19 cellular contexts compared by ENCODE assay signal in the genomic region with DNA sequence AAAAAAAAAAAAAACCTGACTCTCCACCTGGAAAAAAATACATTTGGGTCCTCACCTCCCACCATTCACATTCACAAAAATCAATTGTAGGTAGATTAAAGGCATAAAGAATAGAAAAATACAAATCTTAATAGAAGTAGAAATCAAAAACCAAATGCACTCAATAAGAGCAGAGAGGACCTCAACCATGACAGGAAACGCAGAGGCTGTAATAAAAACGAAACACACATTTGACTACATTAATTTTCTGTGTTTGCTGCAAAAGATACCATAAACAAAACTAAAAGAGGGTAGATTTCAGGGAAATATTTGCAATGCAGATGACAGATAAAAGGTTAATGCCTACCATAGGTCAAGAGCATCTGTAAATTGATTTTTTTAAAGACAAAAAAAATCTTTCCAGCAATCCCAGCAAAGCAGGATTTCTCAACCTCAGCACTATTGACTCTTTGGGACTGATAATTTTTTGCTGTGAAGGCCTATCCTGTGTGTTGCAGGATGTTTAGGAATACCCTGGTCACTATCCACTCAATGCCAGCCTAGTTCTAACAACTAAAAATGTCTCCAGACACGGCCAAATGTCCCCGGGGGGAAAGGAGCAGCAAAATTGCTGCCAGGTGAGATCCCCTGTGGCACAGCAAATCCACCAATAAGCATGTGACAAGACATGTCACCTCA. TPM values are rescaled to one million over a fixed set of nuclear protein-coding genes. Genes with fewer than 3 reads are reported as not detected.
DNase-seq lines count a peak whose midpoint lies in the region; ATAC-seq, FAIRE-seq and TF ChIP-seq lines count a peak whose summit lies in the region.
"Had no signal": no experiment of that assay in that cellular context is flagged by ENCODE, and none has a peak within 500 bp of the region (broad histone marks: within the 10 kb centered on the region; RNA-seq: fewer than 3 reads in every experiment).

No MANE protein-coding gene starts in this region.

- no peaks in the 10 kb centered on the region for H3K9me3 Mint-ChIP-seq in activated CD4-positive, alpha-beta T cell treated with anti-CD3 and anti-CD28 coated beads for 36 hours (ENCODE audit: low read depth)
- H3K9me3 Mint-ChIP-seq in activated CD4-positive, alpha-beta T cell treated with anti-CD3 and anti-CD28 coated beads, Interleukin-2, amount 10 ng/mL, durations not matched to agents 7 days and 5 days: no peaks in the 10 kb centered on the region
- H3K9me3 Mint-ChIP-seq: GM23338 had no signal

- H3K36me3 Mint-ChIP-seq in activated CD4-positive, alpha-beta T cell treated with anti-CD3 and anti-CD28 coated beads for 36 hours (ENCODE audit: low read depth): no peaks in the 10 kb centered on the region
- H3K36me3 Mint-ChIP-seq in activated CD4-positive, alpha-beta T cell treated with anti-CD3 and anti-CD28 coated beads, Interleukin-2, amount 10 ng/mL, durations not matched to agents 7 days and 5 days (ENCODE audit: low read depth): peaks cover 21% of the 10 kb centered on the region

- H4K20me1 ChIP-seq in DOHH2 (ENCODE audit: control insufficient read depth, insufficient read depth, low read depth, low read length): no peaks in the 10 kb centered on the region
- H4K20me1 ChIP-seq in osteoblast (ENCODE audit: insufficient read depth, low read length): no peaks in the 10 kb centered on the region

- H3K9me2 ChIP-seq in DOHH2 (replicated peaks; ENCODE audit: control insufficient read depth, low read length): no peaks in the 10 kb centered on the region

- 0 out of 2 replicates have a peak, but pooled peaks cover 6% of the 10 kb centered on the region for H3K27me3 ChIP-seq in DOHH2 (ENCODE audit: control insufficient read depth, low read length)
- no peaks in the 10 kb centered on the region for H3K27me3 ChIP-seq in ascending aorta
- peaks cover 8% of the 10 kb centered on the region for H3K27me3 ChIP-seq in osteoblast (ENCODE audit: insufficient read depth, low read length)

- H3K4me3 Mint-ChIP-seq in activated CD4-positive, alpha-beta T cell treated with anti-CD3 and anti-CD28 coated beads for 36 hours: no peak overlapping the region
- no peak overlapping the region for H3K4me3 Mint-ChIP-seq in activated CD4-positive, alpha-beta T cell treated with anti-CD3 and anti-CD28 coated beads, Interleukin-2, amount 10 ng/mL, durations not matched to agents 7 days and 5 days
- H3K4me3 Mint-ChIP-seq: CD14-positive monocyte, GM23338 had no signal

- CTCF ChIA-PET in activated CD4-positive, alpha-beta T cell treated with anti-CD3 and anti-CD28 coated beads for 36 hours (lab: Charles Lee): interaction anchor here (1.4 kb wide), 1 partner anchor 17 kb away, joined by 4 read pairs; no protein-coding TSS in a partner anchor
- CTCF ChIA-PET in activated CD4-positive, alpha-beta T cell treated with anti-CD3 and anti-CD28 coated beads, Interleukin-2, amount 10 ng/mL, durations not matched to agents 7 days and 5 days (lab: Charles Lee): no interaction called here

- DNase-seq in activated CD4-positive, alpha-beta T cell treated with anti-CD3 and anti-CD28 coated beads for 36 hours: no peak
- no peak for DNase-seq in activated CD4-positive, alpha-beta T cell treated with anti-CD3 and anti-CD28 coated beads, Interleukin-2, amount 10 ng/mL, durations not matched to agents 7 days and 5 days
- DNase-seq in ascending aorta (ENCODE audit: low spot score in 2 of 2) (no peak), osteoblast (ENCODE audit: insufficient read length, low spot score, missing footprints) (peak; percentile 21), 8988T (no peak), D721Med (ENCODE audit: insufficient read length, low spot score) (no peak), RKO (ENCODE audit: low spot score) (no peak)
- DNase-seq: Caco-2, NCI-H1436 treated with DMSO at 0.1 percent for 48 hours, NCI-H2227 treated with DMSO at 0.1 percent for 48 hours, PC-3 had no signal

- peak overlapping the region; percentile 29 for H3K27ac Mint-ChIP-seq in activated CD4-positive, alpha-beta T cell treated with anti-CD3 and anti-CD28 coated beads for 36 hours
- no peak overlapping the region for H3K27ac Mint-ChIP-seq in activated CD4-positive, alpha-beta T cell treated with anti-CD3 and anti-CD28 coated beads, Interleukin-2, amount 10 ng/mL, durations not matched to agents 7 days and 5 days
- H3K27ac Mint-ChIP-seq: GM23338 had no signal

- H3K4me2 ChIP-seq in DOHH2 (ENCODE audit: low read length): peak overlapping the region; percentile 52
- H3K4me2 ChIP-seq in osteoblast (ENCODE audit: insufficient read depth, low read length): no peak overlapping the region
- H3K4me2 ChIP-seq: GM23338 had no signal

- no peak for FAIRE-seq in D721Med (lab: Jason Lieb, UNC)
- FAIRE-seq: A204.1, GM12892 had no signal

- H3K27me3 Mint-ChIP-seq in activated CD4-positive, alpha-beta T cell treated with anti-CD3 and anti-CD28 coated beads for 36 hours: no peaks in the 10 kb centered on the region
- no peaks in the 10 kb centered on the region for H3K27me3 Mint-ChIP-seq in activated CD4-positive, alpha-beta T cell treated with anti-CD3 and anti-CD28 coated beads, Interleukin-2, amount 10 ng/mL, durations not matched to agents 7 days and 5 days

- POLR2A ChIA-PET in activated CD4-positive, alpha-beta T cell treated with anti-CD3 and anti-CD28 coated beads for 36 hours (lab: Charles Lee): no interaction called here
- POLR2A ChIA-PET in activated CD4-positive, alpha-beta T cell treated with anti-CD3 and anti-CD28 coated beads, Interleukin-2, amount 10 ng/mL, durations not matched to agents 7 days and 5 days (lab: Charles Lee): no interaction called here

- no peaks in the 10 kb centered on the region for H3K79me2 ChIP-seq in DOHH2 (ENCODE audit: control insufficient read depth, low read length)
- no peaks in the 10 kb centered on the region for H3K79me2 ChIP-seq in osteoblast (ENCODE audit: insufficient read depth, low read length)

- H3K4me1 Mint-ChIP-seq in activated CD4-positive, alpha-beta T cell treated with anti-CD3 and anti-CD28 coated beads for 36 hours: peaks cover 10% of the 10 kb centered on the region
- peaks cover 13% of the 10 kb centered on the region for H3K4me1 Mint-ChIP-seq in activated CD4-positive, alpha-beta T cell treated with anti-CD3 and anti-CD28 coated beads, Interleukin-2, amount 10 ng/mL, durations not matched to agents 7 days and 5 days

- H2AFZ ChIP-seq in osteoblast (ENCODE audit: low read length): no peak overlapping the region

- H3K27ac ChIP-seq in DOHH2 (ENCODE audit: low read depth, low read length) (no peak overlapping the region), ascending aorta (peak overlapping the region; percentile 42 to 85), osteoblast (ENCODE audit: low read depth, low read length) (no peak overlapping the region)
- H3K27ac ChIP-seq: SK-N-MC had no signal

- H3K4me1 ChIP-seq in DOHH2 (ENCODE audit: control insufficient read depth, low read length): peaks cover 63% of the 10 kb centered on the region
- peaks cover 9 to 40% of the 10 kb centered on the region in 2 donors for H3K4me1 ChIP-seq in ascending aorta
- no peaks in the 10 kb centered on the region for H3K4me1 ChIP-seq in osteoblast (ENCODE audit: insufficient read depth, low read length)
- H3K4me1 ChIP-seq: Caco-2 had no signal

- H3K9me3 ChIP-seq in DOHH2 (ENCODE audit: control insufficient read depth, insufficient read depth, low read length) (no peaks in the 10 kb centered on the region), ascending aorta (no peaks in the 10 kb centered on the region), osteoblast (ENCODE audit: low read depth, low read length) (no peaks in the 10 kb centered on the region)
- H3K9me3 ChIP-seq: Caco-2 had no signal

- H3K36me3 ChIP-seq in DOHH2 (ENCODE audit: control insufficient read depth, low read length): no peaks in the 10 kb centered on the region
- H3K36me3 ChIP-seq in ascending aorta: no peaks in the 10 kb centered on the region
- H3K36me3 ChIP-seq in osteoblast (ENCODE audit: insufficient read depth, low read length): no peaks in the 10 kb centered on the region

- TF ChIP-seq CTCF in DOHH2 (IDR thresholded peaks at IDR 0.05; ENCODE audit: low read depth, low read length, poor library complexity, severe bottlenecking): no peak
- TF ChIP-seq CTCF in ascending aorta (IDR thresholded peaks at IDR 0.05): no peak
- TF ChIP-seq CTCF in osteoblast (IDR thresholded peaks at IDR 0.05; ENCODE audit: extremely low read depth, low read depth, low read length): no peak
- no peak for TF ChIP-seq CTCF in D721Med (IDR thresholded peaks at IDR 0.05; ENCODE audit: insufficient read depth, missing control alignments)

- H3K4me3 ChIP-seq in DOHH2 (ENCODE audit: low read length) (peak overlapping the region; percentile 40), ascending aorta (no peak overlapping the region), osteoblast (ENCODE audit: insufficient read depth, low read length) (no peak overlapping the region)
- H3K4me3 ChIP-seq: GM23338, SK-N-MC had no signal

- intact Hi-C loops in activated CD4-positive, alpha-beta T cell treated with anti-CD3 and anti-CD28 coated beads for 36 hours (cut with DNase I, micrococcal nuclease): no loop called here
- intact Hi-C loops in ascending aorta (cut with DNase I): no loop called here

- ATAC-seq in activated CD4-positive, alpha-beta T cell treated with anti-CD3 and anti-CD28 coated beads for 36 hours: no peak
- ATAC-seq: GM23338, PC-3 had no signal

- no peaks in the 10 kb centered on the region for H3F3A ChIP-seq in DOHH2 (ENCODE audit: control insufficient read depth, insufficient read depth)

RNA-seq across cellular contexts. Expression of a gene that starts 9.1 kb away (rescaled TPM):
- 1 to 10 TPM; 2.4 to 2.5 TPM for total RNA-seq in activated CD4-positive, alpha-beta T cell treated with anti-CD3 and anti-CD28 coated beads for 36 hours
- total RNA-seq in activated CD4-positive, alpha-beta T cell treated with anti-CD3 and anti-CD28 coated beads, Interleukin-2, amount 10 ng/mL, durations not matched to agents 7 days and 5 days: 10 to 100 TPM; 13.4 to 15.3 TPM
- total RNA-seq in ascending aorta: not detected
- 3.3 and 3.5 TPM in 2 replicates for total RNA-seq in osteoblast
- total RNA-seq: HT1080, PC-3 had no signal

RNA-seq across cellular contexts. Expression of a gene that starts 41.7 kb away (rescaled TPM):
- not detected for total RNA-seq in activated CD4-positive, alpha-beta T cell treated with anti-CD3 and anti-CD28 coated beads for 36 hours
- not detected for total RNA-seq in activated CD4-positive, alpha-beta T cell treated with anti-CD3 and anti-CD28 coated beads, Interleukin-2, amount 10 ng/mL, durations not matched to agents 7 days and 5 days
- total RNA-seq in ascending aorta: not detected
- not detected in 2 replicates for total RNA-seq in osteoblast
- total RNA-seq: G401, GM23338, HT1080, PC-3 had no signal

Comparison
In these comparisons a context has a peak if more than half of its experiments do, and no peak if none do; other contexts are left out.
1. H3K27ac ChIP-seq: peak in ascending aorta (2 of 2); none in DOHH2 (single experiment) and osteoblast (single experiment).